In the genomic region with DNA sequence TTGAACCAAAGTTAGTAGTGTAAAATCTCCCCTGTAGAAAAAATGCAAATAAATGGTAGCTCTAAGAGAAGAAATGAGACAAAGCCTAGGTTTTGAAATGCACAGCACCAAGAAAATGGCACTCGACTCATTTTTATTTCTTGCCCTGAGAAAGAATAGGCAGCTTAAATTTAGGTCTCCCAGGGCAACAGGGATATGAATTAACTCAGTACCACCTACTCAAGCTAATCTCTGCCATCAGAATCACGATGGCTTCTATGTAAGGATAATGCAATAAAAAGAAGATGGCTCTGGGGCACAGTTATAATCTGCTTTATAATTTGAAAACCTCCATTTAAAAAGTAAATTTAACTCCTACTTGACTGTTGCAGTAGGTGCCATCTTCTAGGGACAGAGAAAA, we compare ENCODE assay signal across 15 cellular contexts.
DNase-seq lines count a peak whose midpoint lies in the region; TF ChIP-seq lines count a peak whose summit lies in the region.
"Had no signal": no experiment of that assay in that cellular context is flagged by ENCODE, and none has a peak within 500 bp of the region (broad histone marks: within the 10 kb centered on the region; RNA-seq: fewer than 3 reads in every experiment).

No MANE protein-coding gene starts in this region.

- 57% methylated on average over 2 of the region's 2 CpGs for WGBS in prostate gland

- no peak for TF ChIP-seq CTCF in prostate gland (IDR thresholded peaks at IDR 0.05)

- H3K9me3 ChIP-seq in prostate gland = no peaks in the 10 kb centered on the region
- H3K9me3 ChIP-seq: Caco-2 had no signal

- no peak overlapping the region for H3K4me3 ChIP-seq in prostate gland
- H3K4me3 ChIP-seq: BLaER1 treated with 17β-estradiol and CSF1 and Interleukin-3, amounts not matched to agents 10 nM and 100 nM had no signal

- no peaks in the 10 kb centered on the region for H3K36me3 ChIP-seq in prostate gland
- H3K36me3 ChIP-seq: BLaER1 treated with 17β-estradiol and CSF1 and Interleukin-3, amounts not matched to agents 10 nM and 100 nM had no signal

- TF ChIP-seq POLR2A in prostate gland (IDR thresholded peaks at IDR 0.05) = no peak

- no peaks in the 10 kb centered on the region for H3K27me3 ChIP-seq in prostate gland (replicated peaks; ENCODE audit: insufficient read depth)
- H3K27me3 ChIP-seq: BLaER1 treated with 17β-estradiol and CSF1 and Interleukin-3, amounts not matched to agents 10 nM and 100 nM had no signal

- no peaks in the 10 kb centered on the region for H3K4me1 ChIP-seq in prostate gland (replicated peaks)
- H3K4me1 ChIP-seq: BLaER1 treated with 17β-estradiol and CSF1 and Interleukin-3, amounts not matched to agents 10 nM and 100 nM; Caco-2 had no signal

- peak overlapping the region; percentile 30 for H3K27ac ChIP-seq in caudate nucleus (ENCODE audit: low read depth, low read length)
- H3K27ac ChIP-seq in prostate gland = no peak overlapping the region
- H3K27ac ChIP-seq: 22Rv1; BLaER1 treated with 17β-estradiol and CSF1 and Interleukin-3, amounts not matched to agents 10 nM and 100 nM; C4-2B had no signal

- DNase-seq in Ammon's horn (ENCODE audit: low spot score) = peak; percentile 18
- DNase-seq in caudate nucleus (lab: John Stamatoyannopoulos, UW) = peak in 3 of 61 donors; percentile 15 to 70 (median 44)
- DNase-seq in putamen (ENCODE audit: low spot score) = peak; percentile 62
- no peak for DNase-seq in prostate gland (ENCODE audit: low spot score)
- no peak for DNase-seq in A172 (ENCODE audit: low spot score)
- DNase-seq: ACHN; Caco-2; Calu3; CD4-positive, alpha-beta T cell; CD8-positive, alpha-beta T cell; DMS79 treated with DMSO at 0.1 percent for 48 hours; GF-D8 had no signal

- intact Hi-C loops in prostate gland (cut with DNase I) = no loop called here

Comparison
In these comparisons a context has a peak if more than half of its experiments do, and no peak if none do; other contexts are left out.
1. DNase-seq: peak in Ammon's horn (single experiment) and putamen (single experiment); none in prostate gland (single experiment) and A172 (single experiment).